ENCODE assay signal across 12 cellular contexts in the genomic region with DNA sequence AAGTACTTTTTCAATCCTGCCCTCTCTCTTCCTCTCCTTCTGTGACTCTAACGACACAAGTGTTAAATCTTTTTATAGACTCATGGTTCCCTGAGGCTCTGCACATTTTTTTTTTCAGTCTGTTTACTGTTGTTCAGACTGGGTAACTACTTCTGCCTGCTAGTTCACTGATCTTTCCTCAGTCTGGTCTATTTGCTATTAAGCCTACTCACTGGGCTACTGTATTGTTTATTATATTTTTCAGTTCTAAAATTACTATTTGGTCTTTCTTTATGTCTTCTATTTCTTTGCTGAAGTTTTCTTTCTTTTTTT. TPM values are rescaled to one million over a fixed set of nuclear protein-coding genes. Genes with fewer than 3 reads are reported as not detected.
DNase-seq lines count a peak whose midpoint lies in the region; ATAC-seq and TF ChIP-seq lines count a peak whose summit lies in the region.
"Had no signal": no experiment of that assay in that cellular context is flagged by ENCODE, and none has a peak within 500 bp of the region (broad histone marks: within the 10 kb centered on the region; RNA-seq: fewer than 3 reads in every experiment).

No MANE protein-coding gene starts in this region.

- peak overlapping the region; percentile 64 for H3K27ac Mint-ChIP-seq in activated T-cell treated with anti-CD3 and anti-CD28 coated beads, Interleukin-2, amount 50 U/mL, for 24 hours
- peak overlapping the region; percentile 20 for H3K27ac Mint-ChIP-seq in activated T-helper 17 cell treated with anti-CD3 and anti-CD28 coated beads, Interleukin-2, amount 50 U/mL, for 72 hours
- H3K27ac Mint-ChIP-seq: T-helper 2 cell treated with Interferon-gamma antibody and Interleukin-4, amounts not matched to agents 5 μg/mL and 100 μg/mL, for 36 hours had no signal

- no peaks in the 10 kb centered on the region for H3K9me3 ChIP-seq in smooth muscle cell (replicated peaks; ENCODE audit: low read depth)

- 7% methylated on average over 1 of the region's 1 CpG for WGBS in smooth muscle cell (ENCODE audit: low lambda C conversion rate)

- H3K4me1 ChIP-seq in smooth muscle cell (ENCODE audit: low read depth) = peaks cover 18% of the 10 kb centered on the region

- H3K9ac ChIP-seq in smooth muscle cell (ENCODE audit: low read depth) = peak overlapping the region; percentile 39

- no peak overlapping the region for H2AFZ ChIP-seq in smooth muscle cell (ENCODE audit: low read depth)

- H3K36me3 Mint-ChIP-seq in activated T-cell treated with anti-CD3 and anti-CD28 coated beads, Interleukin-2, amount 50 U/mL, for 24 hours (ENCODE audit: low read depth) = peaks cover 32% of the 10 kb centered on the region
- H3K36me3 Mint-ChIP-seq in activated T-helper 17 cell treated with anti-CD3 and anti-CD28 coated beads, Interleukin-2, amount 50 U/mL, for 72 hours (ENCODE audit: low read depth) = peaks cover 21% of the 10 kb centered on the region

- peak overlapping the region; percentile 19 for H3K4me3 ChIP-seq in smooth muscle cell

- no peak for DNase-seq in activated T-cell treated with anti-CD3 and anti-CD28 coated beads, Interleukin-2, amount 50 U/mL, for 24 hours
- DNase-seq in activated T-cell treated with anti-CD3 and anti-CD28 coated beads, Interleukin-2, amount 50 U/mL, for 1 hour = no peak
- DNase-seq in smooth muscle cell (lab: John Stamatoyannopoulos, UW; ENCODE audit: unreplicated experiment) (no peak), iPS-NIHi7 (ENCODE audit: extremely low spot score) (no peak), HuH-7.5 (ENCODE audit: low spot score) (no peak)
- DNase-seq: caudate nucleus, kidney glomerular epithelial cell, NCI-H774 had no signal

- peaks cover 97% of the 10 kb centered on the region for H3K79me2 ChIP-seq in smooth muscle cell (ENCODE audit: low read depth)

- H3K27me3 ChIP-seq in layer of hippocampus (ENCODE audit: control insufficient read depth, insufficient read depth, low read length) (no peaks in the 10 kb centered on the region), smooth muscle cell (ENCODE audit: low read depth) (no peaks in the 10 kb centered on the region)

- peaks cover 2% of the 10 kb centered on the region for H3F3A ChIP-seq in smooth muscle cell (ENCODE audit: low read depth)

- ATAC-seq in activated T-helper 17 cell treated with anti-CD3 and anti-CD28 coated beads, Interleukin-2, amount 50 U/mL, for 72 hours (replicated peaks) = no peak
- no peak for ATAC-seq in HG03342 (IDR thresholded peaks at IDR 0.05; ENCODE audit: unreplicated experiment)

- peak overlapping the region; percentile 73 for H3K4me2 ChIP-seq in smooth muscle cell

- no peaks in the 10 kb centered on the region for H3K27me3 Mint-ChIP-seq in activated T-cell treated with anti-CD3 and anti-CD28 coated beads, Interleukin-2, amount 50 U/mL, for 24 hours
- H3K27me3 Mint-ChIP-seq in activated T-helper 17 cell treated with anti-CD3 and anti-CD28 coated beads, Interleukin-2, amount 50 U/mL, for 72 hours = no peaks in the 10 kb centered on the region

- TF ChIP-seq CTCF in smooth muscle cell (IDR thresholded peaks at IDR 0.05; ENCODE audit: borderline replicate concordance, insufficient read depth, poor library complexity, severe bottlenecking) = no peak

- H4K20me1 ChIP-seq in smooth muscle cell (ENCODE audit: low read depth) = peaks cover 98% of the 10 kb centered on the region

- H3K9me3 Mint-ChIP-seq in activated T-cell treated with anti-CD3 and anti-CD28 coated beads, Interleukin-2, amount 50 U/mL, for 24 hours = no peaks in the 10 kb centered on the region
- no peaks in the 10 kb centered on the region for H3K9me3 Mint-ChIP-seq in activated T-helper 17 cell treated with anti-CD3 and anti-CD28 coated beads, Interleukin-2, amount 50 U/mL, for 72 hours
- H3K9me3 Mint-ChIP-seq: T-helper 2 cell treated with Interferon-gamma antibody and Interleukin-4, amounts not matched to agents 5 μg/mL and 100 μg/mL, for 36 hours had no signal

- H3K4me3 Mint-ChIP-seq in activated T-cell treated with anti-CD3 and anti-CD28 coated beads, Interleukin-2, amount 50 U/mL, for 24 hours = no peak overlapping the region
- peak overlapping the region; percentile 27 for H3K4me3 Mint-ChIP-seq in activated T-helper 17 cell treated with anti-CD3 and anti-CD28 coated beads, Interleukin-2, amount 50 U/mL, for 72 hours
- H3K4me3 Mint-ChIP-seq: T-helper 2 cell treated with Interferon-gamma antibody and Interleukin-4, amounts not matched to agents 5 μg/mL and 100 μg/mL, for 36 hours had no signal

- peak overlapping the region; percentile 6 for H3K27ac ChIP-seq in layer of hippocampus (ENCODE audit: low read depth, low read length)
- H3K27ac ChIP-seq in smooth muscle cell (ENCODE audit: low read depth) = peak overlapping the region; percentile 83

- peaks cover 87% of the 10 kb centered on the region for H3K4me1 Mint-ChIP-seq in activated T-cell treated with anti-CD3 and anti-CD28 coated beads, Interleukin-2, amount 50 U/mL, for 24 hours (ENCODE audit: low read depth)
- peaks cover 47% of the 10 kb centered on the region for H3K4me1 Mint-ChIP-seq in activated T-helper 17 cell treated with anti-CD3 and anti-CD28 coated beads, Interleukin-2, amount 50 U/mL, for 72 hours

- no peaks in the 10 kb centered on the region for H3K36me3 ChIP-seq in smooth muscle cell (ENCODE audit: low read depth)

RNA-seq across cellular contexts. Expression of a gene that starts 21.3 kb away (rescaled TPM):
- total RNA-seq in activated T-helper 17 cell treated with anti-CD3 and anti-CD28 coated beads, Interleukin-2, amount 50 U/mL, for 72 hours = 10 to 100 TPM; 54.1 to 70.0 TPM
- 33.5 and 39.1 TPM in 2 replicates for total RNA-seq in smooth muscle cell
- 3.1 and 4.7 TPM in 2 replicates for polyA plus RNA-seq in smooth muscle cell
